ENCODE assay signal across 27 cellular contexts in genomic region chr5:166758151-166758550, GRCh38.
"Had no signal": no experiment of that assay in that cellular context is flagged by ENCODE, and none has a peak within 500 bp of the region (broad histone marks: within the 10 kb centered on the region; RNA-seq: fewer than 3 reads in every experiment).

No MANE protein-coding gene starts in this region.

- H3K4me3 Mint-ChIP-seq: activated CD4-positive, alpha-beta memory T cell treated with anti-CD3 and anti-CD28 coated beads for 36 hours; activated CD4-positive, alpha-beta T cell treated with anti-CD3 and anti-CD28 coated beads, Interleukin-2, amount 10 ng/mL, durations not matched to agents 24 days and 14 days; activated T-cell treated with anti-CD3 and anti-CD28 coated beads, Interleukin-2, amount 50 U/mL, for 24 hours; activated T-helper 17 cell treated with anti-CD3 and anti-CD28 coated beads, Interleukin-2, amount 50 U/mL, for 72 hours; effector memory CD8-positive, alpha-beta T cell; naive thymus-derived CD4-positive, alpha-beta T cell; stimulated activated naive CD8-positive, alpha-beta T cell treated with anti-CD3 and anti-CD28 coated beads, Interleukin-15, Interleukin-2, amounts not matched to agents 100 ng/mL and 50 ng/mL, for 24 hours had no signal

- H3K9me3 Mint-ChIP-seq: effector memory CD8-positive, alpha-beta T cell had no signal

- H3K27me3 ChIP-seq: gastrocnemius medialis, ovary, right lobe of liver, uterus had no signal

- H3K36me3 Mint-ChIP-seq: activated CD4-positive, alpha-beta memory T cell treated with anti-CD3 and anti-CD28 coated beads for 36 hours; naive thymus-derived CD4-positive, alpha-beta T cell had no signal

- DNase-seq: activated CD4-positive, alpha-beta memory T cell treated with anti-CD3 and anti-CD28 coated beads for 36 hours; activated CD4-positive, alpha-beta T cell treated with anti-CD3 and anti-CD28 coated beads, Interleukin-2, amount 10 ng/mL, durations not matched to agents 24 days and 14 days; activated CD4-positive, CD25-positive, alpha-beta regulatory T cell treated with anti-CD3 and anti-CD28 coated beads, Interleukin-2, amount 50 U/mL, for 72 hours; activated CD8-positive, alpha-beta memory T cell treated with anti-CD3 and anti-CD28 coated beads, Interleukin-2, amount 50 U/mL, for 4 hours; activated gamma-delta T cell treated with Interleukin-2 at 50 U/mL for 16 hours; activated naive CD4-positive, alpha-beta T cell treated with anti-CD3 and anti-CD28 coated beads, Interleukin-2, amount 50 U/mL, for 16 hours; activated T-cell treated with anti-CD3 and anti-CD28 coated beads, Interleukin-2, amount 50 U/mL, for 24 hours; amygdala; cortex of kidney; effector memory CD8-positive, alpha-beta T cell; gastrocnemius medialis; glutamatergic neuron; left cardiac atrium; left ventricle myocardium superior; midbrain; naive thymus-derived CD4-positive, alpha-beta T cell; ovary; right lobe of liver; stimulated activated CD4-positive, alpha-beta T cell treated with anti-CD3 and anti-CD28 coated beads, Interleukin-12 subunit alpha, Interleukin-12 subunit beta, amount 100 ng/mL, for 4 hours; stimulated activated CD4-positive, alpha-beta T cell treated with anti-CD3 and anti-CD28 coated beads, Interleukin-4, amount 100 ng/mL, for 1 hour; T-helper 2 cell; uterus had no signal

- H3K4me1 Mint-ChIP-seq: activated CD4-positive, alpha-beta T cell treated with anti-CD3 and anti-CD28 coated beads, Interleukin-2, amount 10 ng/mL, durations not matched to agents 24 days and 14 days; activated T-helper 17 cell treated with anti-CD3 and anti-CD28 coated beads, Interleukin-2, amount 50 U/mL, for 72 hours; naive thymus-derived CD4-positive, alpha-beta T cell had no signal

- H3K4me1 ChIP-seq: gastrocnemius medialis, right lobe of liver, uterus had no signal

- H3K4me3 ChIP-seq: gastrocnemius medialis, ovary, right lobe of liver, skin epidermis, thoracic aorta, uterus had no signal

- H3K27ac ChIP-seq: gastrocnemius medialis, ovary, right lobe of liver, skin epidermis, thoracic aorta, uterus had no signal

- H3K27me3 Mint-ChIP-seq: activated CD4-positive, alpha-beta memory T cell treated with anti-CD3 and anti-CD28 coated beads for 36 hours; activated CD4-positive, alpha-beta T cell treated with anti-CD3 and anti-CD28 coated beads, Interleukin-2, amount 10 ng/mL, durations not matched to agents 24 days and 14 days; activated T-cell treated with anti-CD3 and anti-CD28 coated beads, Interleukin-2, amount 50 U/mL, for 24 hours; activated T-helper 17 cell treated with anti-CD3 and anti-CD28 coated beads, Interleukin-2, amount 50 U/mL, for 72 hours; effector memory CD8-positive, alpha-beta T cell; naive thymus-derived CD4-positive, alpha-beta T cell; progenitor cell of endocrine pancreas; stimulated activated naive CD8-positive, alpha-beta T cell treated with anti-CD3 and anti-CD28 coated beads, Interleukin-15, Interleukin-2, amounts not matched to agents 100 ng/mL and 50 ng/mL, for 24 hours had no signal

- ATAC-seq: activated T-helper 17 cell treated with anti-CD3 and anti-CD28 coated beads, Interleukin-2, amount 50 U/mL, for 72 hours; effector memory CD8-positive, alpha-beta T cell; gastrocnemius medialis; left cardiac atrium; left ventricle myocardium superior; naive thymus-derived CD4-positive, alpha-beta T cell; right lobe of liver had no signal
